ENCODE assay signal across 18 cellular contexts in the genomic region with DNA sequence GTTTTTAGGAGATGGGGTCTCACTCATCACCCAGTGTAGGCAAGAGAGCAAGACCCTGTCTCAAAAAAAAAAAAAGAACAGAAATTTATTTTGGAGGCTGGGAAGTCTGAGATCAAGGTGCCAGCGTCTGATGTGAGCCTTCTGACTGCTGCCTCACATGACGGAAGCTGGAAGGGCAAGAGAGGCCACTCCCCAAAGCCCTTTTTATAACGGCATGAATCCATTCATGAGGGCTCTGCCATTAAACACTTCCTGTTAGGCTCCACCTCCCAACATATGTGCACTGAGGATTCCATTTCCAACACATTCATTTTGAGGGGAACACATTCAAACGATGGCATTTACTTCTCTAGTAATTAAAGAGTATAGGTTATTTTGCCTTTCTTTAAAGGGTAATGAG. TPM values are rescaled to one million over a fixed set of nuclear protein-coding genes. Genes with fewer than 3 reads are reported as not detected.
DNase-seq lines count a peak whose midpoint lies in the region; ATAC-seq and TF ChIP-seq lines count a peak whose summit lies in the region.
"Had no signal": no experiment of that assay in that cellular context is flagged by ENCODE, and none has a peak within 500 bp of the region (broad histone marks: within the 10 kb centered on the region; RNA-seq: fewer than 3 reads in every experiment).

No MANE protein-coding gene starts in this region.

- H3K27me3 Mint-ChIP-seq in activated T-cell treated with anti-CD3 and anti-CD28 coated beads, Interleukin-2, amount 50 U/mL, for 24 hours, result no peaks in the 10 kb centered on the region
- H3K27me3 Mint-ChIP-seq in activated T-helper 17 cell treated with anti-CD3 and anti-CD28 coated beads, Interleukin-2, amount 50 U/mL, for 72 hours, result no peaks in the 10 kb centered on the region
- no peaks in the 10 kb centered on the region for H3K27me3 Mint-ChIP-seq in activated CD4-positive, alpha-beta T cell treated with anti-CD3 and anti-CD28 coated beads, Interleukin-2, amount 10 ng/mL, durations not matched to agents 24 days and 14 days

- H3K4me3 ChIP-seq in transverse colon, result no peak overlapping the region

- H3K9me3 Mint-ChIP-seq in activated T-cell treated with anti-CD3 and anti-CD28 coated beads, Interleukin-2, amount 50 U/mL, for 24 hours, result no peaks in the 10 kb centered on the region
- no peaks in the 10 kb centered on the region for H3K9me3 Mint-ChIP-seq in activated T-helper 17 cell treated with anti-CD3 and anti-CD28 coated beads, Interleukin-2, amount 50 U/mL, for 72 hours
- no peaks in the 10 kb centered on the region for H3K9me3 Mint-ChIP-seq in activated CD4-positive, alpha-beta T cell treated with anti-CD3 and anti-CD28 coated beads, Interleukin-2, amount 10 ng/mL, durations not matched to agents 24 days and 14 days

- peak overlapping the region in 1 of 4 donors; percentile 27 for H3K27ac ChIP-seq in transverse colon

- TF ChIP-seq EP300 in transverse colon (IDR thresholded peaks at IDR 0.05; ENCODE audit: low read depth), result no peak

- peaks cover 81% of the 10 kb centered on the region for H3K36me3 Mint-ChIP-seq in activated T-cell treated with anti-CD3 and anti-CD28 coated beads, Interleukin-2, amount 50 U/mL, for 24 hours (ENCODE audit: low read depth)
- peaks cover 77% of the 10 kb centered on the region for H3K36me3 Mint-ChIP-seq in activated T-helper 17 cell treated with anti-CD3 and anti-CD28 coated beads, Interleukin-2, amount 50 U/mL, for 72 hours (ENCODE audit: low read depth)
- H3K36me3 Mint-ChIP-seq in activated CD4-positive, alpha-beta T cell treated with anti-CD3 and anti-CD28 coated beads, Interleukin-2, amount 10 ng/mL, durations not matched to agents 24 days and 14 days (ENCODE audit: low read depth), result peaks cover 33% of the 10 kb centered on the region

- no peaks in the 10 kb centered on the region for H3K9me3 ChIP-seq in transverse colon

- no peaks in the 10 kb centered on the region for H3K4me1 ChIP-seq in transverse colon

- intact Hi-C loops in transverse colon (cut with DNase I; ENCODE audit: low total_unique reads), result loop anchor here (2.0 kb wide), 1 partner anchor 118 kb away; no protein-coding TSS in a partner anchor
- intact Hi-C loops in posterior vena cava (cut with DNase I), result loop anchor here (5.0 to 10.0 kb wide), 2 partner anchors 54 to 122 kb away; a partner anchor contains a TSS
- intact Hi-C loops in activated CD4-positive, alpha-beta T cell treated with anti-CD3 and anti-CD28 coated beads, Interleukin-2, amount 10 ng/mL, durations not matched to agents 24 days and 14 days (cut with micrococcal nuclease), result no loop called here

- TF ChIP-seq CTCF in transverse colon (IDR thresholded peaks at IDR 0.05), result no peak

- H3K27ac Mint-ChIP-seq in activated T-cell treated with anti-CD3 and anti-CD28 coated beads, Interleukin-2, amount 50 U/mL, for 24 hours, result peak overlapping the region; percentile 20
- H3K27ac Mint-ChIP-seq in activated T-helper 17 cell treated with anti-CD3 and anti-CD28 coated beads, Interleukin-2, amount 50 U/mL, for 72 hours, result peak overlapping the region; percentile 20
- H3K27ac Mint-ChIP-seq in activated CD4-positive, alpha-beta T cell treated with anti-CD3 and anti-CD28 coated beads, Interleukin-2, amount 10 ng/mL, durations not matched to agents 24 days and 14 days, result no peak overlapping the region

- in situ Hi-C loops in transverse colon (cut with MboI; ENCODE audit: low pct_ligation_motif_present in 1 of 4, low pct_unique_long_range_greater_than_20kb in 1 of 4, low sequenced_read_pairs in 3 of 4), result loop anchor here (25.0 kb wide), 2 partner anchors 107 to 293 kb away; no protein-coding TSS in a partner anchor

- 41% methylated on average over 4 of the region's 4 CpGs for WGBS in transverse colon (ENCODE audit: low coverage in 1 of 2), 2 donors

- H3K36me3 ChIP-seq in transverse colon, result peaks cover 0 to 32% (median 6%) of the 10 kb centered on the region in 4 donors

- no peak for DNase-seq in activated T-cell treated with anti-CD3 and anti-CD28 coated beads, Interleukin-2, amount 50 U/mL, for 24 hours
- DNase-seq in activated T-cell treated with anti-CD3 and anti-CD28 coated beads, Interleukin-2, amount 50 U/mL, for 1 hour, result no peak
- peak; percentile 18 for DNase-seq in DMS 273 treated with DMSO at 0.1 percent for 48 hours (lab: John Stamatoyannopoulos, UW)
- peak; percentile 27 for DNase-seq in transverse colon
- no peak for DNase-seq in posterior vena cava (ENCODE audit: low spot score)
- DNase-seq in activated CD4-positive, alpha-beta T cell treated with anti-CD3 and anti-CD28 coated beads, Interleukin-2, amount 10 ng/mL, durations not matched to agents 24 days and 14 days, result no peak
- DNase-seq: ACHN; AML-193; Calu3; GF-D8; GOT3; NCI-H1105 treated with DMSO at 0.1 percent for 48 hours; NCI-H1694 treated with DMSO at 0.1 percent for 48 hours; NCI-H2171 treated with DMSO at 0.1 percent for 48 hours; NCI-H524; NK-92 treated with Interleukin-12 subunit alpha and Interleukin-12 subunit beta, amount 100 ng/mL, for 24 hours; SHP77 had no signal

- TF ChIP-seq POLR2A in transverse colon (IDR thresholded peaks at IDR 0.05), result no peak

- H3K4me1 Mint-ChIP-seq in activated T-cell treated with anti-CD3 and anti-CD28 coated beads, Interleukin-2, amount 50 U/mL, for 24 hours (ENCODE audit: low read depth), result peaks cover 7% of the 10 kb centered on the region
- no peaks in the 10 kb centered on the region for H3K4me1 Mint-ChIP-seq in activated T-helper 17 cell treated with anti-CD3 and anti-CD28 coated beads, Interleukin-2, amount 50 U/mL, for 72 hours
- H3K4me1 Mint-ChIP-seq in activated CD4-positive, alpha-beta T cell treated with anti-CD3 and anti-CD28 coated beads, Interleukin-2, amount 10 ng/mL, durations not matched to agents 24 days and 14 days, result peaks cover 7% of the 10 kb centered on the region

- H3K27me3 ChIP-seq in transverse colon, result no peaks in the 10 kb centered on the region

- H3K4me3 Mint-ChIP-seq in activated T-cell treated with anti-CD3 and anti-CD28 coated beads, Interleukin-2, amount 50 U/mL, for 24 hours, result no peak overlapping the region
- H3K4me3 Mint-ChIP-seq in activated T-helper 17 cell treated with anti-CD3 and anti-CD28 coated beads, Interleukin-2, amount 50 U/mL, for 72 hours, result no peak overlapping the region
- H3K4me3 Mint-ChIP-seq in activated CD4-positive, alpha-beta T cell treated with anti-CD3 and anti-CD28 coated beads, Interleukin-2, amount 10 ng/mL, durations not matched to agents 24 days and 14 days, result no peak overlapping the region

- ATAC-seq in activated T-helper 17 cell treated with anti-CD3 and anti-CD28 coated beads, Interleukin-2, amount 50 U/mL, for 72 hours (replicated peaks), result no peak

RNA-seq across cellular contexts. Expression of a gene that starts 50.9 kb away (rescaled TPM):
- 1 to 10 TPM; 4.1 to 7.9 TPM for total RNA-seq in activated T-helper 17 cell treated with anti-CD3 and anti-CD28 coated beads, Interleukin-2, amount 50 U/mL, for 72 hours
- total RNA-seq in transverse colon, result 10 to 100 TPM; 10.8 to 26.7 (median 18.2) TPM
- 10 to 100 TPM; 79.5 to 98.4 TPM for total RNA-seq in posterior vena cava
- 12.4 and 13.7 TPM in 2 replicates for total RNA-seq in activated CD4-positive, alpha-beta T cell treated with anti-CD3 and anti-CD28 coated beads, Interleukin-2, amount 10 ng/mL, durations not matched to agents 24 days and 14 days

RNA-seq across cellular contexts. Expression of a gene that starts 59.5 kb away (rescaled TPM):
- 10 to 100 TPM; 13.3 to 22.0 TPM for total RNA-seq in activated T-helper 17 cell treated with anti-CD3 and anti-CD28 coated beads, Interleukin-2, amount 50 U/mL, for 72 hours
- total RNA-seq in transverse colon (100 to 1,000 TPM in 2 of 4 donors, 10 to 100 TPM in 2; 44.8 to 178 (median 117) TPM), posterior vena cava (10 to 100 TPM; 13.7 to 17.4 TPM)
- total RNA-seq in activated CD4-positive, alpha-beta T cell treated with anti-CD3 and anti-CD28 coated beads, Interleukin-2, amount 10 ng/mL, durations not matched to agents 24 days and 14 days, result 22.7 and 23.8 TPM in 2 replicates

RNA-seq across cellular contexts. Expression of a gene that starts 59.7 kb away (rescaled TPM):
- total RNA-seq in activated T-helper 17 cell treated with anti-CD3 and anti-CD28 coated beads, Interleukin-2, amount 50 U/mL, for 72 hours, result 10 to 100 TPM in 1 of 2 donors, 1 to 10 TPM in 1; 8.9 to 15.4 TPM
- total RNA-seq in transverse colon (10 to 100 TPM in 2 of 4 donors, 1 to 10 TPM in 2; 7.1 to 37.3 (median 18.4) TPM), posterior vena cava (10 to 100 TPM; 11.7 to 13.2 TPM)
- 15.0 and 15.2 TPM in 2 replicates for total RNA-seq in activated CD4-positive, alpha-beta T cell treated with anti-CD3 and anti-CD28 coated beads, Interleukin-2, amount 10 ng/mL, durations not matched to agents 24 days and 14 days

Comparison
In these comparisons a context has a peak if more than half of its experiments do, and no peak if none do; other contexts are left out.
1. DNase-seq: peak in DMS 273 treated with DMSO at 0.1 percent for 48 hours (single experiment) and transverse colon (single experiment); none in activated T-cell treated with anti-CD3 and anti-CD28 coated beads, Interleukin-2, amount 50 U/mL, for 24 hours (single experiment), activated T-cell treated with anti-CD3 and anti-CD28 coated beads, Interleukin-2, amount 50 U/mL, for 1 hour (single experiment), posterior vena cava (single experiment) and activated CD4-positive, alpha-beta T cell treated with anti-CD3 and anti-CD28 coated beads, Interleukin-2, amount 10 ng/mL, durations not matched to agents 24 days and 14 days (single experiment).